ENCODE assay signal across 35 cellular contexts in genomic region chr16:4910828-4911227, GRCh38. TPM values are rescaled to one million over a fixed set of nuclear protein-coding genes. Genes with fewer than 3 reads are reported as not detected.
"Had no signal": no experiment of that assay in that cellular context is flagged by ENCODE, and none has a peak within 500 bp of the region (broad histone marks: within the 10 kb centered on the region; RNA-seq: fewer than 3 reads in every experiment).

No MANE protein-coding gene starts in this region.

- DNase-seq: activated effector memory CD4-positive, alpha-beta T cell treated with anti-CD3 and anti-CD28 coated beads, Interleukin-2, amount 50 U/mL, for 16 hours; activated effector memory CD4-positive, alpha-beta T cell treated with Interleukin-2 at 50 U/mL for 16 hours; activated gamma-delta T cell; activated gamma-delta T cell treated with Interleukin-2 at 50 U/mL for 16 hours; activated naive CD4-positive, alpha-beta T cell; activated naive CD4-positive, alpha-beta T cell treated with anti-CD3 and anti-CD28 coated beads for 36 hours; activated naive CD4-positive, alpha-beta T cell treated with anti-CD3 and anti-CD28 coated beads, Interleukin-2, amount 10 ng/mL, durations not matched to agents 7 days and 5 days; activated naive CD4-positive, alpha-beta T cell treated with anti-CD3 and anti-CD28 coated beads, Interleukin-2, amount 50 U/mL, for 16 hours; activated naive CD4-positive, alpha-beta T cell treated with Interleukin-2 at 50 U/mL for 16 hours; activated naive CD8-positive, alpha-beta T cell treated with anti-CD3 and anti-CD28 coated beads for 36 hours; activated naive CD8-positive, alpha-beta T cell treated with anti-CD3 and anti-CD28 coated beads, Interleukin-2, amount 10 ng/mL, durations not matched to agents 7 days and 5 days; activated naive CD8-positive, alpha-beta T cell treated with anti-CD3 and anti-CD28 coated beads, Interleukin-2, amount 50 U/mL, for 24 hours; activated T-cell treated with anti-CD3 and anti-CD28 coated beads for 4 hours; activated T-cell treated with anti-CD3 and anti-CD28 coated beads, Interleukin-2, amount 50 U/mL, for 1 hour; activated T-cell treated with anti-CD3 and anti-CD28 coated beads, Interleukin-2, amount 50 U/mL, for 24 hours; activated T-cell treated with anti-CD3 and anti-CD28 coated beads, Interleukin-2, amount 50 U/mL, for 4 hours; activated T-cell treated with anti-CD3 and anti-CD28 coated beads, Interleukin-2, amount 50 U/mL, for 48 hours; activated T-cell treated with anti-CD3 and anti-CD28 coated beads, Interleukin-2, amount 50 U/mL, for 72 hours; adrenal gland; amniotic stem cell; amygdala; anterior cingulate cortex; aorta; body of pancreas; brain microvascular endothelial cell; caudate nucleus; central memory CD4-positive, alpha-beta T cell; cerebellar nuclear complex had no signal

- H3K27me3 ChIP-seq: adrenal gland, ascending aorta, body of pancreas, brain microvascular endothelial cell, breast epithelium, cardiac muscle cell had no signal

- H3K4me3 ChIP-seq: adrenal gland, ascending aorta, body of pancreas, breast epithelium, cardiac muscle cell had no signal

- H3K9me3 ChIP-seq: adrenal gland, ascending aorta, body of pancreas, breast epithelium had no signal

- H3K27ac ChIP-seq: adrenal gland, ascending aorta, body of pancreas, brain microvascular endothelial cell, breast epithelium, cardiac muscle cell had no signal

- ATAC-seq: activated naive CD4-positive, alpha-beta T cell treated with anti-CD3 and anti-CD28 coated beads, Interleukin-2, amount 50 U/mL, for 72 hours; activated naive CD8-positive, alpha-beta T cell treated with anti-CD3 and anti-CD28 coated beads, Interleukin-2, amount 50 U/mL, for 24 hours; activated T-cell treated with anti-CD3 and anti-CD28 coated beads, Interleukin-2, amount 50 U/mL, for 4 hours; activated T-cell treated with anti-CD3 and anti-CD28 coated beads, Interleukin-2, amount 50 U/mL, for 72 hours; activated T-helper 17 cell treated with anti-CD3 and anti-CD28 coated beads, Interleukin-2, amount 50 U/mL, for 72 hours; body of pancreas had no signal

- H3K4me1 ChIP-seq: adrenal gland, ascending aorta, body of pancreas had no signal

- H3K36me3 ChIP-seq: adrenal gland, ascending aorta, brain microvascular endothelial cell, breast epithelium, cardiac muscle cell had no signal

RNA-seq across cellular contexts. Expression of gene PPL, which starts 26.1 kb away (rescaled TPM):
- total RNA-seq: activated naive CD4-positive, alpha-beta T cell treated with anti-CD3 and anti-CD28 coated beads, Interleukin-2, amount 50 U/mL, for 72 hours; activated naive CD8-positive, alpha-beta T cell treated with anti-CD3 and anti-CD28 coated beads for 36 hours; activated naive CD8-positive, alpha-beta T cell treated with anti-CD3 and anti-CD28 coated beads, Interleukin-2, amount 10 ng/mL, durations not matched to agents 7 days and 5 days; activated T-helper 1 cell treated with anti-CD3 and anti-CD28 coated beads, Interleukin-12 subunit alpha, Interleukin-12 subunit beta, Interleukin-2, Interleukin-4 antibody, amounts not matched to agents 30 ng/mL and 10 ng/mL and 1 ng/mL, durations not matched to agents 14 hours and 24 hours and 36 hours; activated T-helper 17 cell treated with anti-CD3 and anti-CD28 coated beads, Interleukin-2, amount 50 U/mL, for 72 hours; activated T-helper 2 cell treated with anti-CD3 and anti-CD28 coated beads, Interferon-gamma antibody, Interleukin-2, Interleukin-4, amounts not matched to agents 10 μg/mL and 5 μg/mL and 100 μg/mL, durations not matched to agents 14 hours and 24 hours and 36 hours had no signal

RNA-seq across cellular contexts. Expression of gene SEC14L5, which starts 47.3 kb away (rescaled TPM):
- total RNA-seq: activated naive CD4-positive, alpha-beta T cell treated with anti-CD3 and anti-CD28 coated beads for 36 hours; activated T-cell treated with anti-CD3 and anti-CD28 coated beads, Interleukin-2, amount 50 U/mL, for 4 hours; activated T-helper 1 cell treated with anti-CD3 and anti-CD28 coated beads, Interleukin-12 subunit alpha, Interleukin-12 subunit beta, Interleukin-2, Interleukin-4 antibody, amounts not matched to agents 30 ng/mL and 10 ng/mL and 1 ng/mL, durations not matched to agents 14 hours and 24 hours and 36 hours; activated T-helper 2 cell treated with anti-CD3 and anti-CD28 coated beads, Interferon-gamma antibody, Interleukin-2, Interleukin-4, amounts not matched to agents 10 μg/mL and 5 μg/mL and 100 μg/mL, durations not matched to agents 14 hours and 24 hours and 36 hours had no signal
